ENCODE assay signal across 10 cellular contexts in genomic region chr10:47264797-47265281, GRCh38. TPM values are rescaled to one million over a fixed set of nuclear protein-coding genes. Genes with fewer than 3 reads are reported as not detected.
DNase-seq lines count a peak whose midpoint lies in the region; ATAC-seq and TF ChIP-seq lines count a peak whose summit lies in the region.
"Had no signal": no experiment of that assay in that cellular context is flagged by ENCODE, and none has a peak within 500 bp of the region (broad histone marks: within the 10 kb centered on the region; RNA-seq: fewer than 3 reads in every experiment).

No MANE protein-coding gene starts in this region.

- no peak for TF ChIP-seq CTCF in tibial artery (IDR thresholded peaks at IDR 0.05)
- no peak for TF ChIP-seq CTCF in GM23338 (conservative IDR thresholded peaks at IDR 0.05; ENCODE audit: low read depth in 2 of 2)

- H3K9me3 Mint-ChIP-seq in activated T-cell treated with anti-CD3 and anti-CD28 coated beads, Interleukin-2, amount 50 U/mL, for 4 hours: peaks cover 8% of the 10 kb centered on the region
- no peaks in the 10 kb centered on the region for H3K9me3 Mint-ChIP-seq in GM23338

- H3K27ac ChIP-seq in tibial artery (no peak overlapping the region), GM23338 (ENCODE audit: low read depth) (no peak overlapping the region)

- H3K4me1 Mint-ChIP-seq in activated T-cell treated with anti-CD3 and anti-CD28 coated beads, Interleukin-2, amount 50 U/mL, for 4 hours (ENCODE audit: low read depth): peaks cover 72% of the 10 kb centered on the region
- peaks cover 6% of the 10 kb centered on the region for H3K4me1 Mint-ChIP-seq in GM23338

- no peaks in the 10 kb centered on the region for H3K79me2 ChIP-seq in GM23338 (replicated peaks; ENCODE audit: insufficient read depth)

- H3K9me2 ChIP-seq in GM23338 (ENCODE audit: insufficient read depth): no peaks in the 10 kb centered on the region

- no peak overlapping the region for H3K27ac Mint-ChIP-seq in GM23338

- no peaks in the 10 kb centered on the region for H3K27me3 Mint-ChIP-seq in activated T-cell treated with anti-CD3 and anti-CD28 coated beads, Interleukin-2, amount 50 U/mL, for 4 hours (ENCODE audit: low read depth)
- H3K27me3 Mint-ChIP-seq in GM23338 (ENCODE audit: insufficient read depth, low read depth, poor library complexity): peaks cover 5% of the 10 kb centered on the region

- peak; percentile 84 to 87 for ATAC-seq in activated T-cell treated with anti-CD3 and anti-CD28 coated beads, Interleukin-2, amount 50 U/mL, for 4 hours
- no peak for ATAC-seq in HG03460 (IDR thresholded peaks at IDR 0.05; ENCODE audit: unreplicated experiment)
- no peak for ATAC-seq in GM23338
- ATAC-seq: right cardiac atrium had no signal

- no peaks in the 10 kb centered on the region for H3F3A ChIP-seq in GM23338 (replicated peaks; ENCODE audit: low read depth)

- H3K4me3 Mint-ChIP-seq in activated T-cell treated with anti-CD3 and anti-CD28 coated beads, Interleukin-2, amount 50 U/mL, for 4 hours: peak overlapping the region; percentile 26
- no peak overlapping the region for H3K4me3 Mint-ChIP-seq in GM23338

- H3K4me1 ChIP-seq in tibial artery: no peaks in the 10 kb centered on the region
- no peaks in the 10 kb centered on the region for H3K4me1 ChIP-seq in GM23338 (ENCODE audit: insufficient read depth)

- no peaks in the 10 kb centered on the region for H4K20me1 ChIP-seq in GM23338 (replicated peaks; ENCODE audit: insufficient read depth)

- no peak overlapping the region for H3K4me3 ChIP-seq in tibial artery
- no peak overlapping the region for H3K4me3 ChIP-seq in GM23338

- H3K36me3 ChIP-seq in tibial artery (no peaks in the 10 kb centered on the region), GM23338 (ENCODE audit: insufficient read depth) (no peaks in the 10 kb centered on the region)

- DNase-seq in RPMI7951 (ENCODE audit: low read depth): peak; percentile 11
- peak; percentile 66 for DNase-seq in activated T-cell treated with anti-CD3 and anti-CD28 coated beads, Interleukin-2, amount 50 U/mL, for 4 hours
- peak; percentile 71 for DNase-seq in mesenteric fat pad (ENCODE audit: low spot score)
- peak; percentile 18 for DNase-seq in stimulated activated CD8-positive, alpha-beta memory T cell treated with anti-CD3 and anti-CD28 coated beads, Interleukin-7, amount 100 ng/mL, for 24 hours (ENCODE audit: low read depth)
- no peak for DNase-seq in tibial artery
- no peak for DNase-seq in GM23338 (ENCODE audit: low spot score)
- no peak for DNase-seq in T1000 (lab: John Stamatoyannopoulos, UW)
- DNase-seq: NCI-H446, right cardiac atrium had no signal

- H3K4me2 ChIP-seq in GM23338: no peak overlapping the region

- no peak overlapping the region for H2AFZ ChIP-seq in GM23338

- no peaks in the 10 kb centered on the region for H3K9me3 ChIP-seq in tibial artery

- H3K27me3 ChIP-seq in tibial artery (no peaks in the 10 kb centered on the region), GM23338 (ENCODE audit: insufficient read depth) (no peaks in the 10 kb centered on the region)

- H3K36me3 Mint-ChIP-seq in activated T-cell treated with anti-CD3 and anti-CD28 coated beads, Interleukin-2, amount 50 U/mL, for 4 hours (ENCODE audit: insufficient read depth): peaks cover 3% of the 10 kb centered on the region
- H3K36me3 Mint-ChIP-seq in GM23338 (ENCODE audit: low read depth): no peaks in the 10 kb centered on the region

- intact Hi-C loops in tibial artery (cut with DNase I; ENCODE audit: low total_unique reads): no loop called here

TF ChIP-seq in GM23338, 12 proteins besides CTCF, POLR2A, EP300 and RAD21 (continues in another document):
- TF ChIP-seq EZH2phosphoT487 (IDR thresholded peaks at IDR 0.05; ENCODE audit: unreplicated experiment): no peak
- TF ChIP-seq JUNB (IDR thresholded peaks at IDR 0.05; ENCODE audit: unreplicated experiment): no peak
- no peak for TF ChIP-seq POLR2AphosphoS5 (IDR thresholded peaks at IDR 0.05; ENCODE audit: low read depth)
- no peak for TF ChIP-seq ZNF331 (CRISPR knock-in tag; IDR thresholded peaks at IDR 0.05; ENCODE audit: low read depth)
- no peak for TF ChIP-seq ZNF462 (CRISPR knock-in tag; IDR thresholded peaks at IDR 0.05)
- no peak for TF ChIP-seq ETS1 (IDR thresholded peaks at IDR 0.05)
- no peak for TF ChIP-seq STAT1 (IDR thresholded peaks at IDR 0.05; ENCODE audit: unreplicated experiment)
- no peak for TF ChIP-seq CREB1 (CRISPR knock-in tag; IDR thresholded peaks at IDR 0.05; ENCODE audit: low read depth)
- TF ChIP-seq NANOG (IDR thresholded peaks at IDR 0.05; ENCODE audit: borderline replicate concordance): no peak

RNA-seq across cellular contexts. Expression of gene GDF10, which starts 35.2 kb away (rescaled TPM):
- total RNA-seq in RPMI7951 (2014; rRNA removed; shearing (Covaris generic)): not detected in 2 replicates
- under 1 TPM; 0.25 to 0.43 (median 0.37) TPM for total RNA-seq in activated T-cell treated with anti-CD3 and anti-CD28 coated beads, Interleukin-2, amount 50 U/mL, for 4 hours
- 0.26 TPM for total RNA-seq in mesenteric fat pad
- 0.21 and 0.43 TPM in 2 replicates for total RNA-seq in GM23338 (2014; rRNA removed; shearing (Covaris generic))
- not detected in 2 replicates for polyA plus RNA-seq in GM23338 (2016; fragmentation: Nextera tagmentation; extraction: Ambion mirVana)

RNA-seq across cellular contexts. Expression of gene GDF2, which starts 57.4 kb away (rescaled TPM):
- total RNA-seq in RPMI7951 (2014; rRNA removed; shearing (Covaris generic)): not detected in 2 replicates
- not detected for total RNA-seq in activated T-cell treated with anti-CD3 and anti-CD28 coated beads, Interleukin-2, amount 50 U/mL, for 4 hours
- total RNA-seq in mesenteric fat pad: not detected
- not detected in 2 replicates for total RNA-seq in GM23338 (2014; rRNA removed; shearing (Covaris generic))
- not detected in 2 replicates for polyA plus RNA-seq in GM23338 (2016; fragmentation: Nextera tagmentation; extraction: Ambion mirVana)

Comparison
In these comparisons a context has a peak if more than half of its experiments do, and no peak if none do; other contexts are left out.
1. DNase-seq: peak in RPMI7951 (single experiment), activated T-cell treated with anti-CD3 and anti-CD28 coated beads, Interleukin-2, amount 50 U/mL, for 4 hours (single experiment), mesenteric fat pad (single experiment) and stimulated activated CD8-positive, alpha-beta memory T cell treated with anti-CD3 and anti-CD28 coated beads, Interleukin-7, amount 100 ng/mL, for 24 hours (single experiment); none in tibial artery (0 of 2), GM23338 (single experiment) and T1000 (single experiment).
2. ATAC-seq: peak in activated T-cell treated with anti-CD3 and anti-CD28 coated beads, Interleukin-2, amount 50 U/mL, for 4 hours (2 of 2); none in HG03460 (single experiment) and GM23338 (single experiment).